Comparison of ENCODE assay signal across 8 cellular contexts in the genomic region with DNA sequence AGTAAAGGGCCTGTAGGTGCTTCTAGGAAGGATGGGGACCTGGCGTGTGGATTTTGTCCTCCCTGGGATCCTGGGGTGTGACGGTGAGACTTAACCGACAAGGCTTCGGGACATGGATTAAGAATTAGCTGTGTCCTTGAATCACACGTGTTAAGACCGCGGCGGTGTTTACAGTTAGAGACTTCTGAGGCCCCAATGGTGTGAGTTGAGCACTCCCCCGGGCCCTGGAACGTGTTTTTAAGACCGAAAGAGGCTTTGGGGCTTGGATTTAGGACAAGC. TPM values are rescaled to one million over a fixed set of nuclear protein-coding genes. Genes with fewer than 3 reads are reported as not detected.
DNase-seq lines count a peak whose midpoint lies in the region; ATAC-seq lines count a peak whose summit lies in the region.

No MANE protein-coding gene starts in this region.

- in situ Hi-C loops in ACHN (cut with HindIII; ENCODE audit: low pct_ligation_motif_present, low pct_unique_long_range_greater_than_20kb, low sequenced_read_pairs) = no loop called here

- no peaks in the 10 kb centered on the region for H3K36me3 Mint-ChIP-seq in T-helper 1 cell treated with Interleukin-12 subunit alpha and Interleukin-12 subunit beta and Interleukin-4 antibody, amounts not matched to agents 30 μg/mL and 1 μg/mL, for 36 hours (ENCODE audit: low read depth)
- H3K36me3 Mint-ChIP-seq in activated T-helper 2 cell treated with anti-CD3 and anti-CD28 coated beads, Interferon-gamma antibody, Interleukin-2, Interleukin-4, amounts not matched to agents 10 μg/mL and 5 μg/mL and 100 μg/mL, durations not matched to agents 14 hours and 24 hours and 36 hours (ENCODE audit: low read depth) = no peaks in the 10 kb centered on the region
- no peaks in the 10 kb centered on the region for H3K36me3 Mint-ChIP-seq in immature natural killer cell

- H3K27ac Mint-ChIP-seq in T-helper 1 cell treated with Interleukin-12 subunit alpha and Interleukin-12 subunit beta and Interleukin-4 antibody, amounts not matched to agents 30 μg/mL and 1 μg/mL, for 36 hours = peak overlapping the region; percentile 24
- H3K27ac Mint-ChIP-seq in activated T-helper 2 cell treated with anti-CD3 and anti-CD28 coated beads, Interferon-gamma antibody, Interleukin-2, Interleukin-4, amounts not matched to agents 10 μg/mL and 5 μg/mL and 100 μg/mL, durations not matched to agents 14 hours and 24 hours and 36 hours = no peak overlapping the region
- H3K27ac Mint-ChIP-seq in immature natural killer cell = peak overlapping the region; percentile 86 to 98 (median 95)
- peak overlapping the region in 1 of 2 donors; percentile 89 for H3K27ac Mint-ChIP-seq in stimulated activated naive CD8-positive, alpha-beta T cell treated with anti-CD3 and anti-CD28 coated beads, Interleukin-15, amount 100 ng/mL, for 72 hours

- ATAC-seq in stimulated activated naive CD8-positive, alpha-beta T cell treated with anti-CD3 and anti-CD28 coated beads, Interleukin-15, amount 100 ng/mL, for 72 hours = no peak
- no peak for ATAC-seq in HG03565 (IDR thresholded peaks at IDR 0.05; ENCODE audit: unreplicated experiment)

- DNase-seq in T-helper 1 cell (no peak), immature natural killer cell (no peak), T-helper 9 cell (no peak), ACHN (no peak)
- DNase-seq in activated T-helper 2 cell treated with anti-CD3 and anti-CD28 coated beads, Interferon-gamma antibody, Interleukin-2, Interleukin-4, amounts not matched to agents 10 μg/mL and 5 μg/mL and 100 μg/mL, durations not matched to agents 14 hours and 24 hours and 36 hours (ENCODE audit: low spot score) = no peak
- no peak for DNase-seq in stimulated activated naive CD8-positive, alpha-beta T cell treated with anti-CD3 and anti-CD28 coated beads, Interleukin-15, amount 100 ng/mL, for 72 hours

- no peaks in the 10 kb centered on the region for H3K9me3 Mint-ChIP-seq in T-helper 1 cell treated with Interleukin-12 subunit alpha and Interleukin-12 subunit beta and Interleukin-4 antibody, amounts not matched to agents 30 μg/mL and 1 μg/mL, for 36 hours
- no peaks in the 10 kb centered on the region for H3K9me3 Mint-ChIP-seq in activated T-helper 2 cell treated with anti-CD3 and anti-CD28 coated beads, Interferon-gamma antibody, Interleukin-2, Interleukin-4, amounts not matched to agents 10 μg/mL and 5 μg/mL and 100 μg/mL, durations not matched to agents 14 hours and 24 hours and 36 hours
- no peaks in the 10 kb centered on the region for H3K9me3 Mint-ChIP-seq in immature natural killer cell
- no peaks in the 10 kb centered on the region for H3K9me3 Mint-ChIP-seq in stimulated activated naive CD8-positive, alpha-beta T cell treated with anti-CD3 and anti-CD28 coated beads, Interleukin-15, amount 100 ng/mL, for 72 hours

- H3K27me3 Mint-ChIP-seq in T-helper 1 cell treated with Interleukin-12 subunit alpha and Interleukin-12 subunit beta and Interleukin-4 antibody, amounts not matched to agents 30 μg/mL and 1 μg/mL, for 36 hours (ENCODE audit: low read depth) = peaks cover 4% of the 10 kb centered on the region
- peaks cover 6% of the 10 kb centered on the region for H3K27me3 Mint-ChIP-seq in activated T-helper 2 cell treated with anti-CD3 and anti-CD28 coated beads, Interferon-gamma antibody, Interleukin-2, Interleukin-4, amounts not matched to agents 10 μg/mL and 5 μg/mL and 100 μg/mL, durations not matched to agents 14 hours and 24 hours and 36 hours (ENCODE audit: low read depth)
- H3K27me3 Mint-ChIP-seq in immature natural killer cell (ENCODE audit: low read depth in 3 of 3) = peaks cover 6 to 18% (median 9%) of the 10 kb centered on the region in 3 donors
- H3K27me3 Mint-ChIP-seq in stimulated activated naive CD8-positive, alpha-beta T cell treated with anti-CD3 and anti-CD28 coated beads, Interleukin-15, amount 100 ng/mL, for 72 hours = no peaks in the 10 kb centered on the region

- intact Hi-C loops in activated T-helper 2 cell treated with anti-CD3 and anti-CD28 coated beads, Interferon-gamma antibody, Interleukin-2, Interleukin-4, amounts not matched to agents 10 μg/mL and 5 μg/mL and 100 μg/mL, durations not matched to agents 14 hours and 24 hours and 36 hours (cut with micrococcal nuclease) = loop anchor here (5.0 kb wide), 2 partner anchors 62 to 122 kb away; a partner anchor contains a TSS

- peak overlapping the region; percentile 96 for H3K4me3 Mint-ChIP-seq in T-helper 1 cell treated with Interleukin-12 subunit alpha and Interleukin-12 subunit beta and Interleukin-4 antibody, amounts not matched to agents 30 μg/mL and 1 μg/mL, for 36 hours
- H3K4me3 Mint-ChIP-seq in activated T-helper 2 cell treated with anti-CD3 and anti-CD28 coated beads, Interferon-gamma antibody, Interleukin-2, Interleukin-4, amounts not matched to agents 10 μg/mL and 5 μg/mL and 100 μg/mL, durations not matched to agents 14 hours and 24 hours and 36 hours (ENCODE audit: low read depth) = peak overlapping the region; percentile 94
- peak overlapping the region; percentile 93 to 98 (median 95) for H3K4me3 Mint-ChIP-seq in immature natural killer cell
- peak overlapping the region; percentile 96 to 97 for H3K4me3 Mint-ChIP-seq in stimulated activated naive CD8-positive, alpha-beta T cell treated with anti-CD3 and anti-CD28 coated beads, Interleukin-15, amount 100 ng/mL, for 72 hours

- H3K4me1 Mint-ChIP-seq in T-helper 1 cell treated with Interleukin-12 subunit alpha and Interleukin-12 subunit beta and Interleukin-4 antibody, amounts not matched to agents 30 μg/mL and 1 μg/mL, for 36 hours (ENCODE audit: low read depth) = peaks cover 31% of the 10 kb centered on the region
- peaks cover 20% of the 10 kb centered on the region for H3K4me1 Mint-ChIP-seq in activated T-helper 2 cell treated with anti-CD3 and anti-CD28 coated beads, Interferon-gamma antibody, Interleukin-2, Interleukin-4, amounts not matched to agents 10 μg/mL and 5 μg/mL and 100 μg/mL, durations not matched to agents 14 hours and 24 hours and 36 hours (ENCODE audit: low read depth)
- H3K4me1 Mint-ChIP-seq in immature natural killer cell = peaks cover 27 to 33% of the 10 kb centered on the region in 2 donors
- peaks cover 60% of the 10 kb centered on the region for H3K4me1 Mint-ChIP-seq in stimulated activated naive CD8-positive, alpha-beta T cell treated with anti-CD3 and anti-CD28 coated beads, Interleukin-15, amount 100 ng/mL, for 72 hours

RNA-seq across cellular contexts. Expression of a gene that starts 1.3 kb away (rescaled TPM):
- 3.1 and 3.5 TPM in 2 replicates for total RNA-seq in activated T-helper 2 cell treated with anti-CD3 and anti-CD28 coated beads, Interferon-gamma antibody, Interleukin-2, Interleukin-4, amounts not matched to agents 10 μg/mL and 5 μg/mL and 100 μg/mL, durations not matched to agents 14 hours and 24 hours and 36 hours
- polyA plus RNA-seq in immature natural killer cell = 10 to 100 TPM in 2 of 3 donors, 1 to 10 TPM in 1; 9.7 to 15.9 (median 15.3) TPM

RNA-seq across cellular contexts. Expression of a gene that starts 8.3 kb away (rescaled TPM):
- not detected in 2 replicates for total RNA-seq in activated T-helper 2 cell treated with anti-CD3 and anti-CD28 coated beads, Interferon-gamma antibody, Interleukin-2, Interleukin-4, amounts not matched to agents 10 μg/mL and 5 μg/mL and 100 μg/mL, durations not matched to agents 14 hours and 24 hours and 36 hours
- polyA plus RNA-seq in immature natural killer cell = not detected

RNA-seq across cellular contexts. Expression of a gene that starts 20.6 kb away (rescaled TPM):
- not detected in 2 replicates for total RNA-seq in activated T-helper 2 cell treated with anti-CD3 and anti-CD28 coated beads, Interferon-gamma antibody, Interleukin-2, Interleukin-4, amounts not matched to agents 10 μg/mL and 5 μg/mL and 100 μg/mL, durations not matched to agents 14 hours and 24 hours and 36 hours
- polyA plus RNA-seq in immature natural killer cell = under 1 TPM in 1 of 3 donors, not detected in 2; 0.24 TPM

RNA-seq across cellular contexts. Expression of a gene that starts 42.4 kb away (rescaled TPM):
- total RNA-seq in activated T-helper 2 cell treated with anti-CD3 and anti-CD28 coated beads, Interferon-gamma antibody, Interleukin-2, Interleukin-4, amounts not matched to agents 10 μg/mL and 5 μg/mL and 100 μg/mL, durations not matched to agents 14 hours and 24 hours and 36 hours = 81.4 and 85.7 TPM in 2 replicates
- 100 to 1,000 TPM in 2 of 3 donors, 10 to 100 TPM in 1; 65.3 to 118 (median 107) TPM for polyA plus RNA-seq in immature natural killer cell

RNA-seq across cellular contexts. Expression of a gene that starts 49.2 kb away (rescaled TPM):
- 41.1 and 43.2 TPM in 2 replicates for total RNA-seq in activated T-helper 2 cell treated with anti-CD3 and anti-CD28 coated beads, Interferon-gamma antibody, Interleukin-2, Interleukin-4, amounts not matched to agents 10 μg/mL and 5 μg/mL and 100 μg/mL, durations not matched to agents 14 hours and 24 hours and 36 hours
- polyA plus RNA-seq in immature natural killer cell = 10 to 100 TPM; 35.8 to 43.6 (median 36.3) TPM
